ENCODE assay signal across 8 cellular contexts in genomic region chr6:107657755-107658461, GRCh38.
DNase-seq lines count a peak whose midpoint lies in the region; ATAC-seq and TF ChIP-seq lines count a peak whose summit lies in the region.

No MANE protein-coding gene starts in this region.

- H2AFZ ChIP-seq in PC-9 = no peak overlapping the region

- no peaks in the 10 kb centered on the region for H3K9me2 ChIP-seq in PC-9 (ENCODE audit: insufficient read depth)

- intact Hi-C loops in PC-9 (cut with micrococcal nuclease; ENCODE audit: unreplicated experiment) = loop anchor here (5.0 kb wide), 1 partner anchor 201 kb away; the partner anchor contains the start of gene PDSS2
- intact Hi-C loops in activated naive CD4-positive, alpha-beta T cell treated with anti-CD3 and anti-CD28 coated beads for 36 hours (cut with micrococcal nuclease) = loop anchor here (1.0 to 5.0 kb wide), 3 partner anchors 167 to 531 kb away; partner anchors contain the start of gene SOBP

- POLR2A ChIA-PET in PC-9 (lab: Charles Lee; ENCODE audit: unreplicated experiment) = interaction anchor here (0.6 kb wide), 2 partner anchors 234 to 906 kb away, joined by 3 to 13 read pairs; no protein-coding TSS in a partner anchor

- H3K27me3 ChIP-seq in BE2C (no peaks in the 10 kb centered on the region), PC-9 (ENCODE audit: insufficient read depth, low read depth) (no peaks in the 10 kb centered on the region), WERI-Rb-1 (ENCODE audit: insufficient read depth, low read depth, severe bottlenecking) (no peaks in the 10 kb centered on the region)

- no peaks in the 10 kb centered on the region for H3K79me2 ChIP-seq in PC-9 (ENCODE audit: low read depth)

- no peaks in the 10 kb centered on the region for H4K20me1 ChIP-seq in PC-9 (ENCODE audit: insufficient read depth)

- H3K27me3 Mint-ChIP-seq in activated naive CD4-positive, alpha-beta T cell treated with anti-CD3 and anti-CD28 coated beads for 36 hours (ENCODE audit: low read depth) = peaks cover 3% of the 10 kb centered on the region
- peaks cover 3 to 11% (median 4%) of the 10 kb centered on the region in 3 donors for H3K27me3 Mint-ChIP-seq in immature natural killer cell (ENCODE audit: low read depth in 3 of 3)

- no TSS peak for BruUV-seq in PC-9 (replicated peaks; lab: Mats Ljungman, UMichigan)

- ATAC-seq in GM19035 (IDR thresholded peaks at IDR 0.05; ENCODE audit: unreplicated experiment) = peak; percentile 85
- ATAC-seq in HG03108 (IDR thresholded peaks at IDR 0.05; ENCODE audit: unreplicated experiment) = peak; percentile 87

- H3K27ac ChIP-seq in PC-9 (0 out of 2 replicates have a peak overlapping the region, but pooled peaks have one; percentile 5), WERI-Rb-1 (no peak overlapping the region)

- H3K4me1 ChIP-seq in BE2C (peaks cover 28% of the 10 kb centered on the region), PC-9 (replicated peaks; ENCODE audit: insufficient read depth) (peaks cover 27% of the 10 kb centered on the region)

- CTCF ChIA-PET in PC-9 (lab: Charles Lee) = no interaction called here
- CTCF ChIA-PET in activated naive CD4-positive, alpha-beta T cell treated with anti-CD3 and anti-CD28 coated beads for 36 hours (lab: Charles Lee) = interaction anchor here (0.6 kb wide), 1 partner anchor 17 kb away, joined by 3 read pairs; no protein-coding TSS in a partner anchor

- H3K9me3 ChIP-seq in BE2C (no peaks in the 10 kb centered on the region), PC-9 (ENCODE audit: insufficient read depth, low read depth) (no peaks in the 10 kb centered on the region), WERI-Rb-1 (ENCODE audit: severe bottlenecking) (no peaks in the 10 kb centered on the region)

- H3K36me3 Mint-ChIP-seq in activated naive CD4-positive, alpha-beta T cell treated with anti-CD3 and anti-CD28 coated beads for 36 hours (ENCODE audit: low read depth) = no peaks in the 10 kb centered on the region
- H3K36me3 Mint-ChIP-seq in immature natural killer cell = no peaks in the 10 kb centered on the region

- H3K27ac Mint-ChIP-seq in activated naive CD4-positive, alpha-beta T cell treated with anti-CD3 and anti-CD28 coated beads for 36 hours = peak overlapping the region; percentile 9
- peak overlapping the region in 4 of 6 donors; percentile 15 to 67 (median 28) for H3K27ac Mint-ChIP-seq in immature natural killer cell

- peaks cover 20% of the 10 kb centered on the region for H3K4me1 Mint-ChIP-seq in activated naive CD4-positive, alpha-beta T cell treated with anti-CD3 and anti-CD28 coated beads for 36 hours (ENCODE audit: low read depth)
- H3K4me1 Mint-ChIP-seq in immature natural killer cell = peaks cover 18 to 26% of the 10 kb centered on the region in 2 donors

- TF ChIP-seq CTCF in BE2C (IDR thresholded peaks at IDR 0.05; ENCODE audit: low read depth, low read length) (peak; percentile 48), PC-9 (conservative IDR thresholded peaks at IDR 0.05) (no peak), WERI-Rb-1 (IDR thresholded peaks at IDR 0.05; ENCODE audit: low read depth, low read length) (no peak)

- no peaks in the 10 kb centered on the region for H3K36me3 ChIP-seq in BE2C
- H3K36me3 ChIP-seq in PC-9 (ENCODE audit: low read depth) = no peaks in the 10 kb centered on the region
- no peaks in the 10 kb centered on the region for H3K36me3 ChIP-seq in WERI-Rb-1

- no peak overlapping the region; the same call in 1 of the 2 replicates for H3K4me2 ChIP-seq in PC-9

- peak; percentile 85 for DNase-seq in BE2C
- DNase-seq in PC-9 = peak; percentile 36 to 44
- peak; percentile 76 for DNase-seq in activated naive CD4-positive, alpha-beta T cell treated with anti-CD3 and anti-CD28 coated beads for 36 hours
- DNase-seq in immature natural killer cell = peak; percentile 21 to 35 (median 26)
- peak; percentile 40 to 49 for DNase-seq in stimulated activated CD8-positive, alpha-beta memory T cell treated with anti-CD3 and anti-CD28 coated beads, Interleukin-2, amount 100 ng/mL, for 48 hours (ENCODE audit: low read depth in 2 of 2)
- no peak for DNase-seq in WERI-Rb-1

- H3F3A ChIP-seq in PC-9 (ENCODE audit: insufficient read depth, low read depth) = peaks cover 12% of the 10 kb centered on the region

- no peak overlapping the region for H3K4me3 Mint-ChIP-seq in activated naive CD4-positive, alpha-beta T cell treated with anti-CD3 and anti-CD28 coated beads for 36 hours
- peak overlapping the region; percentile 77 to 86 (median 80) for H3K4me3 Mint-ChIP-seq in immature natural killer cell

- H3K9me3 Mint-ChIP-seq in activated naive CD4-positive, alpha-beta T cell treated with anti-CD3 and anti-CD28 coated beads for 36 hours = no peaks in the 10 kb centered on the region
- H3K9me3 Mint-ChIP-seq in immature natural killer cell = no peaks in the 10 kb centered on the region

- H3K4me3 ChIP-seq in BE2C (ENCODE audit: low read depth, low read length) (peak overlapping the region; percentile 35), PC-9 (no peak overlapping the region), WERI-Rb-1 (ENCODE audit: low read depth, low read length) (no peak overlapping the region)
